In genomic region chr3:144912968-144913367, GRCh38 we compare ENCODE assay signal across 9 cellular contexts.
"Had no signal": no experiment of that assay in that cellular context is flagged by ENCODE, and none has a peak within 500 bp of the region (broad histone marks: within the 10 kb centered on the region; RNA-seq: fewer than 3 reads in every experiment).

No MANE protein-coding gene starts in this region.

- H3K4me3 Mint-ChIP-seq: GM23338, HFFc6, IgD-negative memory B cell had no signal

- H3K27me3 Mint-ChIP-seq: IgD-negative memory B cell had no signal

- H3K4me1 ChIP-seq: HAP-1 had no signal

- ATAC-seq: GM23338, HCT116, HepG2 had no signal

- H2AFZ ChIP-seq: GM23338 had no signal

- H3K4me3 ChIP-seq: GM23338, HAP-1 had no signal

- H3K4me1 Mint-ChIP-seq: GM23338, IgD-negative memory B cell had no signal

- H3K27ac Mint-ChIP-seq: GM23338, HFFc6, IgD-negative memory B cell had no signal

- H3K9me3 ChIP-seq: HAP-1 had no signal

- H3K4me2 ChIP-seq: GM23338 had no signal

- FAIRE-seq: HepG2 had no signal

- H3K36me3 ChIP-seq: HAP-1 had no signal

- DNase-seq: H7, HFFc6, KBM-7 had no signal

- H3K36me3 Mint-ChIP-seq: IgD-negative memory B cell had no signal

- H3K27ac ChIP-seq: HL-60 had no signal
